ENCODE assay signal across 22 cellular contexts in the genomic region with DNA sequence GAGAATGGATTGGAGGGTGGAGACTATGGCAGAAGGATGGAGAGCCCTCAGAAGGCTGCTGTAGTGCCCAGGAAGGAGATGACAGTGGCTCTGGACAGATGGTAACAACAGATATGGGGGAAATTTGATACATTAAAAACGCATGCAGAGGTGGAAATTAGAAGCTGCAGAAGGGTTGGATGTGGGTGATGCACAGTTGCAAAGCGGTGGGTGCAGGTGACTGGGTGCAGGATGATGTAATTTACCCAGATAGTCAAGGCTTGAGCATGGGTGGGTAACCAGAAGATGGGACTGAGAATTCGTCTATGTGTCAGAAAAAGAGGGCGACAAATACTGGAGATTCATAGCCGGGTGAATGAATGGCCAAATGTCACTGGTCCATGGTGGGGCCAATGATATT.
DNase-seq lines count a peak whose midpoint lies in the region; ATAC-seq, FAIRE-seq and TF ChIP-seq lines count a peak whose summit lies in the region.
"Had no signal": no experiment of that assay in that cellular context is flagged by ENCODE, and none has a peak within 500 bp of the region (broad histone marks: within the 10 kb centered on the region; RNA-seq: fewer than 3 reads in every experiment).

No MANE protein-coding gene starts in this region.

- ATAC-seq in K562 (no peak), HG03108 (IDR thresholded peaks at IDR 0.05; ENCODE audit: unreplicated experiment) (no peak), left cardiac atrium (no peak)
- ATAC-seq: A549, GM12878 had no signal

- CTCF ChIA-PET in HEK293 (lab: Yijun Ruan, JAX) (interaction anchor here (0.6 to 0.8 kb wide), 3 partner anchors 16 to 1436 kb away, joined by 3 to 4 read pairs (median 3); no protein-coding TSS in a partner anchor), K562 (lab: Yijun Ruan, JAX; ENCODE audit: low intra/inter-chr PET ratio) (no interaction called here)

- H3K79me2 ChIP-seq in K562 (ENCODE audit: control insufficient read depth, insufficient read depth, low read length) = no peaks in the 10 kb centered on the region

- H3K9ac ChIP-seq in K562 (ENCODE audit: insufficient read depth in 1 of 2, low read depth in 2 of 2, low read length in 2 of 2) (no peak overlapping the region), mesenchymal stem cell (ENCODE audit: low read length) (no peak overlapping the region)
- H3K9ac ChIP-seq: BLaER1 treated with 17β-estradiol and CSF1 and Interleukin-3, amounts not matched to agents 10 nM and 100 nM had no signal

- H3K36me3 ChIP-seq in HEK293 (ENCODE audit: control insufficient read depth in 2 of 2, insufficient read depth in 1 of 2, low read length in 2 of 2) (no peaks in the 10 kb centered on the region), K562 (ENCODE audit: control insufficient read depth, insufficient read depth, low read length) (no peaks in the 10 kb centered on the region), mesenchymal stem cell (ENCODE audit: control insufficient read depth in 1 of 2, insufficient read depth in 2 of 2, low read depth in 1 of 2, low read length in 2 of 2) (no peaks in the 10 kb centered on the region)
- H3K36me3 ChIP-seq: BE2C; BLaER1 treated with 17β-estradiol and CSF1 and Interleukin-3, amounts not matched to agents 10 nM and 100 nM; HAP-1 had no signal

- H3K27ac ChIP-seq in HEK293 (ENCODE audit: extremely low read depth, low read depth, low read length) (no peak overlapping the region), K562 (ENCODE audit: extremely low read depth, low read depth, low read length) (no peak overlapping the region), mesenchymal stem cell (ENCODE audit: low read length, poor library complexity, severe bottlenecking) (no peak overlapping the region)
- H3K27ac ChIP-seq: BLaER1 treated with 17β-estradiol and CSF1 and Interleukin-3, amounts not matched to agents 10 nM and 100 nM had no signal

- BruUV-seq in K562 (replicated peaks; lab: Mats Ljungman, UMichigan) = no TSS peak

- no peak overlapping the region for H4K8ac ChIP-seq in mesenchymal stem cell (ENCODE audit: low read length)

- H2AFZ ChIP-seq in K562 (ENCODE audit: low read depth, low read length) (no peak overlapping the region), mesenchymal stem cell (ENCODE audit: low read depth, low read length) (no peak overlapping the region)

- no peaks in the 10 kb centered on the region for H3K9me1 ChIP-seq in K562 (ENCODE audit: control insufficient read depth, insufficient read depth, low read length)

- H3K4me3 ChIP-seq in HEK293 (ENCODE audit: low read depth, low read length) (no peak overlapping the region), K562 (no peak overlapping the region), mesenchymal stem cell (ENCODE audit: insufficient read depth in 1 of 2, low read depth in 1 of 2, low read length in 2 of 2) (no peak overlapping the region)
- H3K4me3 ChIP-seq: A549; BLaER1 treated with 17β-estradiol and CSF1 and Interleukin-3, amounts not matched to agents 10 nM and 100 nM; GM12878; HAP-1 had no signal

- TF ChIP-seq EP300 in K562 (IDR thresholded peaks at IDR 0.05; ENCODE audit: low read length) = no peak

- intact Hi-C loops in K562 (cut with micrococcal nuclease) = no loop called here
- intact Hi-C loops in left cardiac atrium (cut with DNase I) = no loop called here

- POLR2A ChIA-PET in HEK293 (lab: Yijun Ruan, JAX) (no interaction called here), K562 (lab: Yijun Ruan, JAX) (interaction anchor here (0.6 kb wide), 1 partner anchor 21 kb away, joined by 3 read pairs; no protein-coding TSS in a partner anchor)

- H3K9me3 ChIP-seq in HEK293 (ENCODE audit: control insufficient read depth, insufficient read depth, low read depth, low read length) (no peaks in the 10 kb centered on the region), K562 (replicated peaks; ENCODE audit: control insufficient read depth, insufficient read depth, low read depth, low read length) (no peaks in the 10 kb centered on the region), mesenchymal stem cell (ENCODE audit: control insufficient read depth, low read length) (peaks cover 14% of the 10 kb centered on the region)
- H3K9me3 ChIP-seq: BE2C had no signal

- H3K79me1 ChIP-seq in mesenchymal stem cell (replicated peaks; ENCODE audit: low read length, poor library complexity, severe bottlenecking) = no peaks in the 10 kb centered on the region

- no peak overlapping the region for H4K91ac ChIP-seq in mesenchymal stem cell (ENCODE audit: low read length)

- no peaks in the 10 kb centered on the region for H3K27me3 ChIP-seq in K562 (ENCODE audit: control insufficient read depth in 2 of 2, insufficient read depth in 2 of 2, low read length in 2 of 2)
- peaks cover 0 to 49% of the 10 kb centered on the region in 2 experiments for H3K27me3 ChIP-seq in mesenchymal stem cell (ENCODE audit: control insufficient read depth in 1 of 2, insufficient read depth in 1 of 2, low read length in 2 of 2)
- H3K27me3 ChIP-seq: BE2C; BLaER1 treated with 17β-estradiol and CSF1 and Interleukin-3, amounts not matched to agents 10 nM and 100 nM had no signal

- H2AK5ac ChIP-seq in mesenchymal stem cell (ENCODE audit: low read length, severe bottlenecking) = no peak overlapping the region

- H3K23ac ChIP-seq in mesenchymal stem cell (ENCODE audit: low read length in 2 of 2) = no peak overlapping the region

- H2BK12ac ChIP-seq in mesenchymal stem cell (ENCODE audit: low read length in 2 of 2) = peak overlapping the region in 1 of 2 experiments; percentile 63

- no peak overlapping the region for H2BK5ac ChIP-seq in mesenchymal stem cell (ENCODE audit: low read depth, low read length, poor library complexity, severe bottlenecking)

- H3K4me1 ChIP-seq in HEK293 (ENCODE audit: control insufficient read depth, insufficient read depth, low read length) (no peaks in the 10 kb centered on the region), K562 (replicated peaks in 1 of 2; ENCODE audit: control insufficient read depth in 2 of 2, insufficient read depth in 2 of 2, low read length in 2 of 2) (no peaks in the 10 kb centered on the region), mesenchymal stem cell (ENCODE audit: control insufficient read depth, insufficient read depth, low read depth, low read length) (peaks cover 3% of the 10 kb centered on the region)
- H3K4me1 ChIP-seq: A549; BE2C; BLaER1 treated with 17β-estradiol and CSF1 and Interleukin-3, amounts not matched to agents 10 nM and 100 nM; HAP-1 had no signal

- H4K20me1 ChIP-seq in K562 (replicated peaks; ENCODE audit: control insufficient read depth, insufficient read depth, low read length) = no peaks in the 10 kb centered on the region
- H4K20me1 ChIP-seq: BLaER1 treated with 17β-estradiol and CSF1 and Interleukin-3, amounts not matched to agents 10 nM and 100 nM had no signal

- no peak overlapping the region for H3K4ac ChIP-seq in mesenchymal stem cell (ENCODE audit: low read depth in 1 of 2, low read length in 2 of 2)

- TF ChIP-seq POLR2A in K562 (conservative IDR thresholded peaks at IDR 0.05) = no peak

- no peak for TF ChIP-seq CTCF in HEK293 (tag by site-specific recombination; IDR thresholded peaks at IDR 0.05)
- TF ChIP-seq CTCF in K562 (IDR thresholded peaks at IDR 0.05 in 2 of 3, conservative IDR thresholded peaks at IDR 0.05 in 1 of 3; ENCODE audit: insufficient read depth in 2 of 3, low read depth in 1 of 3, low read length in 3 of 3) = no peak
- no peak for TF ChIP-seq CTCF in D721Med (IDR thresholded peaks at IDR 0.05; ENCODE audit: insufficient read depth, missing control alignments)

- TF ChIP-seq RAD21 in K562 (CRISPR knock-in tag; conservative IDR thresholded peaks at IDR 0.05 in 1 of 2, IDR thresholded peaks at IDR 0.05 in 1 of 2) = no peak

- FAIRE-seq in K562 (lab: Jason Lieb, UNC) (no peak), D721Med (lab: Jason Lieb, UNC) (no peak)
- FAIRE-seq: A549, GM12878, H54 had no signal

- peak overlapping the region; percentile 6 for H2BK120ac ChIP-seq in mesenchymal stem cell (ENCODE audit: low read depth, low read length)

- in situ Hi-C loops in K562 (cut with MboI) = no loop called here

- no peak overlapping the region for H3K18ac ChIP-seq in mesenchymal stem cell (ENCODE audit: low read depth in 1 of 2, low read length in 2 of 2)

- WGBS in K562 (ENCODE audit: insufficient coverage, low coverage, missing lambda C conversion rate) = 3% methylated on average over 5 of the region's 5 CpGs
- WGBS in mesenchymal stem cell = 96% methylated on average over 5 of the region's 5 CpGs

- no peak overlapping the region for H3K14ac ChIP-seq in mesenchymal stem cell (ENCODE audit: low read length in 2 of 2)

- H2BK15ac ChIP-seq in mesenchymal stem cell (ENCODE audit: low read depth, poor library complexity, severe bottlenecking) = peak overlapping the region; percentile 74

- H3K4me2 ChIP-seq in K562 (ENCODE audit: insufficient read depth, low read length) (no peak overlapping the region), mesenchymal stem cell (ENCODE audit: low read length, poor library complexity, severe bottlenecking) (no peak overlapping the region)
- H3K4me2 ChIP-seq: A549; BLaER1 treated with 17β-estradiol and CSF1 and Interleukin-3, amounts not matched to agents 10 nM and 100 nM had no signal

- DNase-seq in NCI-H2171 treated with DMSO at 0.1 percent for 48 hours (lab: John Stamatoyannopoulos, UW) = peak; percentile 95
- DNase-seq in K562 (ENCODE audit: extremely low read depth in 1 of 4, low spot score in 3 of 4) = no peak
- DNase-seq in mesenchymal stem cell = no peak
- DNase-seq in D721Med (ENCODE audit: insufficient read length, low spot score) = no peak
- DNase-seq in left cardiac atrium = no peak
- DNase-seq: 8988T; ACHN; AML-193; BE2C; CD4-positive, alpha-beta T cell; CD8-positive, alpha-beta memory T cell; DMS79; EL; GDM1; GOT3 had no signal

TF ChIP-seq in HEK293, 187 proteins besides CTCF, POLR2A, EP300 and RAD21:
- peak; percentile 75 for TF ChIP-seq ZFHX2 (tag by site-specific recombination; conservative IDR thresholded peaks at IDR 0.05)
- TF ChIP-seq EGR2 (tag by site-specific recombination; IDR thresholded peaks at IDR 0.05; ENCODE audit: low read depth) = peak; percentile 84
- no peak for TF ChIP-seq ZNF19 (tag by site-specific recombination; IDR thresholded peaks at IDR 0.05; ENCODE audit: low read depth)
- TF ChIP-seq ZNF549 (tag by site-specific recombination; IDR thresholded peaks at IDR 0.05) = no peak
- TF ChIP-seq ZNF624 (tag by site-specific recombination; IDR thresholded peaks at IDR 0.05) = no peak
